9 cellular contexts compared by ENCODE assay signal in the genomic region with DNA sequence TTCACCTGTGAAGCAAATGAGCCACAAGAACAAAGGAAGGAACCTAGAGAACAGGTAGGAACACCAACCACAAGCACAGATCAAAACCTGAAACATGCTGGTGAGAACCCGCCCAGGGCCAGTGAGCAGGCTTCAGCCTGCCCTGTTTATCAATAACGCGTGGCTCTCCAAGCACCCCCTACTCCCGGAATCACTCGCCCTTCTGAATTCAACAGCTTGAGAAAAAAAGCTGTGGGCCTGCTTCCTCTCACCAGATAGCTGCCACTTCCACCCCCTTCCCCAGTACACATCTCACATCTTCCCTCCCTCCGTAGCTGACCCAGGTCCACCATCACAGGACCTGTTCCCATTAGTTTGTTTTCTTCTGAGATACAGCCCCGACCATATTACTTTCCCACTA. TPM values are rescaled to one million over a fixed set of nuclear protein-coding genes. Genes with fewer than 3 reads are reported as not detected.
DNase-seq lines count a peak whose midpoint lies in the region; ATAC-seq and TF ChIP-seq lines count a peak whose summit lies in the region.
"Had no signal": no experiment of that assay in that cellular context is flagged by ENCODE, and none has a peak within 500 bp of the region (broad histone marks: within the 10 kb centered on the region; RNA-seq: fewer than 3 reads in every experiment).

No MANE protein-coding gene starts in this region.

- CTCF ChIA-PET in OCI-LY7 (lab: Charles Lee; ENCODE audit: unreplicated experiment) = no interaction called here

- H3K9me3 ChIP-seq in cardiac muscle cell (ENCODE audit: low read depth) (no peaks in the 10 kb centered on the region), thymus (ENCODE audit: control insufficient read depth) (no peaks in the 10 kb centered on the region), OCI-LY7 (ENCODE audit: low read length) (no peaks in the 10 kb centered on the region)

- no peak for ATAC-seq in left ventricle myocardium superior
- ATAC-seq in HG03460 (IDR thresholded peaks at IDR 0.05; ENCODE audit: unreplicated experiment) = peak; percentile 40

- H3K4me2 ChIP-seq in OCI-LY7 (ENCODE audit: low read length) = no peak overlapping the region

- H3K4me1 ChIP-seq in cardiac muscle cell (ENCODE audit: low read depth) (peaks cover 47% of the 10 kb centered on the region), thymus (ENCODE audit: control insufficient read depth, insufficient read depth, low read length) (peaks cover 55% of the 10 kb centered on the region), OCI-LY7 (ENCODE audit: insufficient read depth, low read length, poor library complexity, severe bottlenecking) (peaks cover 37% of the 10 kb centered on the region)

- H3K27ac ChIP-seq in cardiac muscle cell (peak overlapping the region; percentile 72), epithelial cell of prostate (peak overlapping the region; percentile 8), thymus (ENCODE audit: low read depth) (peak overlapping the region; percentile 52), OCI-LY7 (ENCODE audit: low read depth, low read length, poor library complexity, severe bottlenecking) (no peak overlapping the region)

- H3K4me3 ChIP-seq in cardiac muscle cell (no peak overlapping the region), thymus (ENCODE audit: low read length) (no peak overlapping the region), OCI-LY7 (ENCODE audit: low read depth, low read length, poor library complexity, severe bottlenecking) (no peak overlapping the region)
- H3K4me3 ChIP-seq: lung had no signal

- H4K20me1 ChIP-seq in OCI-LY7 (ENCODE audit: insufficient read depth, low read length) = no peaks in the 10 kb centered on the region

- H2AFZ ChIP-seq in OCI-LY7 (ENCODE audit: low read length) = no peak overlapping the region

- TF ChIP-seq CTCF in cardiac muscle cell (IDR thresholded peaks at IDR 0.05; ENCODE audit: low read depth, low read length) (no peak), OCI-LY7 (conservative IDR thresholded peaks at IDR 0.05; ENCODE audit: low read length) (no peak)

- H3K27me3 ChIP-seq in cardiac muscle cell (no peaks in the 10 kb centered on the region), thymus (ENCODE audit: control insufficient read depth, insufficient read depth) (no peaks in the 10 kb centered on the region)

- WGBS in thymus = 92% methylated on average over 7 of the region's 7 CpGs

- no peak for DNase-seq in cardiac muscle cell (ENCODE audit: low read depth in 1 of 2, low spot score in 1 of 2)
- DNase-seq in left ventricle myocardium superior = no peak
- no peak for DNase-seq in epithelial cell of prostate (ENCODE audit: low read depth, low spot score)
- no peak for DNase-seq in OCI-LY7 (ENCODE audit: low spot score)
- DNase-seq in NCI-H1092 (lab: John Stamatoyannopoulos, UW) = no peak
- DNase-seq in hepatic stellate cell (ENCODE audit: low spot score) = no peak

- intact Hi-C loops in left ventricle myocardium superior (cut with micrococcal nuclease) (no loop called here), OCI-LY7 (cut with micrococcal nuclease; ENCODE audit: unreplicated experiment) (loop anchor here (2.0 kb wide), 1 partner anchor 30 kb away; a partner anchor contains a TSS)

- H3K79me2 ChIP-seq in OCI-LY7 (ENCODE audit: insufficient read depth, low read depth, low read length) = peaks cover 18% of the 10 kb centered on the region; the same call in 1 of the 2 replicates

- no TSS peak for BruUV-seq in OCI-LY7 (replicated peaks; lab: Mats Ljungman, UMichigan)

- POLR2A ChIA-PET in OCI-LY7 (lab: Charles Lee) = interaction anchor here (0.7 to 1.5 kb wide), 6 partner anchors 12 to 67 kb away, joined by 3 to 7 read pairs (median 4); no protein-coding TSS in a partner anchor

- no peaks in the 10 kb centered on the region for H3K9me2 ChIP-seq in OCI-LY7 (ENCODE audit: insufficient read depth, low read length)

- no peaks in the 10 kb centered on the region for H3K36me3 ChIP-seq in cardiac muscle cell
- H3K36me3 ChIP-seq in thymus (ENCODE audit: control insufficient read depth, insufficient read depth) = peaks cover 19% of the 10 kb centered on the region
- H3K36me3 ChIP-seq in OCI-LY7 (ENCODE audit: insufficient read depth, low read length) = peaks cover 13% of the 10 kb centered on the region

RNA-seq across cellular contexts. Expression of a gene that starts 30.4 kb away (rescaled TPM):
- total RNA-seq in cardiac muscle cell (24.8 and 33.6 TPM in 2 replicates), left ventricle myocardium superior (42.5 TPM), OCI-LY7 (2022) (38.7 and 43.7 TPM in 2 replicates)
- polyA plus RNA-seq in cardiac muscle cell (22.1 and 30.0 TPM in 2 replicates), thymus (37.1 TPM)
- total RNA-seq in OCI-LY7 (2014; rRNA removed; shearing (Covaris generic)) = 8.1 and 12.8 TPM in 2 replicates
